In genomic region chr19:16659832-16660708, GRCh38 we compare ENCODE assay signal across 8 cellular contexts. TPM values are rescaled to one million over a fixed set of nuclear protein-coding genes. Genes with fewer than 3 reads are reported as not detected.
DNase-seq lines count a peak whose midpoint lies in the region; ATAC-seq and TF ChIP-seq lines count a peak whose summit lies in the region.

SMIM7 (minus strand) TSS chr19:16660144; CDS start chr19:16660110, 34 bp downstream.

- peak within 1 kb of the TSS; percentile 94 to 98 (median 94) for H3K9ac ChIP-seq in skeletal muscle tissue (ENCODE audit: low read depth in 1 of 3, low read length in 3 of 3)

- peak within 1 kb of the TSS; percentile 97 for H3K4me3 ChIP-seq in AG04449 (ENCODE audit: low read depth, low read length)
- H3K4me3 ChIP-seq in breast epithelium, result peak within 1 kb of the TSS; percentile 70 to 90 (median 73)
- H3K4me3 ChIP-seq in iPS-18c (ENCODE audit: insufficient read depth, low read depth, low read length), result peak within 1 kb of the TSS; percentile 99
- H3K4me3 ChIP-seq in skeletal muscle tissue (ENCODE audit: low read length in 3 of 3), result peak within 1 kb of the TSS; percentile 97 to 100 (median 99)

- TF ChIP-seq CTCF in AG04449 (IDR thresholded peaks at IDR 0.05; ENCODE audit: insufficient read depth, low read length, missing control alignments) (peak; percentile 27), VCaP (conservative IDR thresholded peaks at IDR 0.05) (peak; percentile 38), breast epithelium (IDR thresholded peaks at IDR 0.05) (peak in 2 of 3 donors; percentile 15 to 20)

- peak; percentile 95 for TF ChIP-seq POLR2A in breast epithelium (IDR thresholded peaks at IDR 0.05)

- H3K27ac ChIP-seq in VCaP, result peak within 1 kb of the TSS; percentile 98
- H3K27ac ChIP-seq in breast epithelium, result peak within 1 kb of the TSS; percentile 84 to 95
- peak within 1 kb of the TSS; percentile 100 for H3K27ac ChIP-seq in skeletal muscle tissue (ENCODE audit: low read depth, low read length)

- DNase-seq in AG04449 (ENCODE audit: low read depth, low spot score) (peak; percentile 86), NCI-H2196 treated with DMSO at 0.1 percent for 48 hours (lab: John Stamatoyannopoulos, UW; ENCODE audit: unreplicated experiment) (peak; percentile 98), breast epithelium (ENCODE audit: low spot score in 2 of 2) (peak; percentile 98)

- CTCF ChIA-PET in AG04449 (lab: Yijun Ruan, JAX), result interaction anchor here (1.0 to 1.4 kb wide), 3 partner anchors 10 to 13 kb away, joined by 3 to 5 read pairs (median 3); no protein-coding TSS in a partner anchor

- POLR2A ChIA-PET in AG04449 (lab: Yijun Ruan, JAX), result interaction anchor here (0.9 to 1.4 kb wide), 4 partner anchors 31 to 87 kb away, joined by 3 to 5 read pairs (median 4); partner anchors contain the start of gene MED26

- H3K27me3 ChIP-seq in breast epithelium, result no peaks in the 10 kb centered on the region
- H3K27me3 ChIP-seq in skeletal muscle tissue (ENCODE audit: control insufficient read depth in 3 of 3, insufficient read depth in 3 of 3, low read length in 3 of 3), result no peaks in the 10 kb centered on the region

- intact Hi-C loops in breast epithelium (cut with DNase I; ENCODE audit: low total_unique reads), result loop anchor here (5.0 kb wide), 2 partner anchors 1622 to 1637 kb away; partner anchors contain the start of gene JUND

- H3K36me3 ChIP-seq in breast epithelium (no peaks in the 10 kb centered on the region), skeletal muscle tissue (ENCODE audit: control insufficient read depth in 3 of 3, insufficient read depth in 3 of 3, low read length in 3 of 3) (peaks cover 26 to 37% (median 27%) of the 10 kb centered on the region in 3 donors)

- H3K9me3 ChIP-seq in breast epithelium (no peaks in the 10 kb centered on the region), iPS-18c (ENCODE audit: control insufficient read depth, insufficient read depth, low read length) (no peaks in the 10 kb centered on the region), skeletal muscle tissue (ENCODE audit: control insufficient read depth in 3 of 3, low read length in 3 of 3) (no peaks in the 10 kb centered on the region)

- ATAC-seq in GM18870 (IDR thresholded peaks at IDR 0.05; ENCODE audit: unreplicated experiment) (peak; percentile 75), HG03135 (IDR thresholded peaks at IDR 0.05; ENCODE audit: unreplicated experiment) (peak; percentile 81)

- H3K4me1 ChIP-seq in breast epithelium (peaks cover 0 to 9% of the 10 kb centered on the region in 2 donors), skeletal muscle tissue (ENCODE audit: control insufficient read depth in 3 of 3, insufficient read depth in 3 of 3, low read length in 3 of 3) (peaks cover 35 to 49% (median 41%) of the 10 kb centered on the region in 3 donors)

RNA-seq across cellular contexts. Expression of gene SMIM7, which starts in this region (rescaled TPM):
- total RNA-seq in breast epithelium (100 to 1,000 TPM; 111 to 167 (median 142) TPM), skeletal muscle tissue (48.0 TPM)

Comparison
In these comparisons a context has a peak if more than half of its experiments do, and no peak if none do; other contexts are left out.
1. Peak in every context shown above with its lines: DNase-seq, ATAC-seq, H3K4me3 ChIP-seq and H3K27ac ChIP-seq.